Comparison of ENCODE assay signal across 8 cellular contexts in genomic region chr11:118435893-118436624, GRCh38. TPM values are rescaled to one million over a fixed set of nuclear protein-coding genes. Genes with fewer than 3 reads are reported as not detected.
DNase-seq lines count a peak whose midpoint lies in the region; TF ChIP-seq lines count a peak whose summit lies in the region.

KMT2A (plus strand) TSS chr11:118436492; CDS start chr11:118436513, 21 bp downstream.

- H3K27me3 Mint-ChIP-seq in CD4-positive, alpha-beta memory T cell = peaks cover 1 to 7% of the 10 kb centered on the region in 2 donors

- H3K9me3 ChIP-seq in CD4-positive, alpha-beta memory T cell (ENCODE audit: control insufficient read depth in 1 of 2, low read length in 2 of 2) = no peaks in the 10 kb centered on the region

- no peaks in the 10 kb centered on the region for H3K27me3 ChIP-seq in CD4-positive, alpha-beta memory T cell (ENCODE audit: insufficient read depth, low read length)

- POLR2A ChIA-PET in CD4-positive, alpha-beta memory T cell (lab: Charles Lee; ENCODE audit: partially characterized antibody) = interaction anchor here (0.5 to 6.8 kb wide), 52 partner anchors 9 to 1258 kb away, joined by 3 to 163 read pairs (median 5); partner anchors contain the start of genes ARCN1, ATP5MG, CD3D and CEP164

- intact Hi-C loops in CD4-positive, alpha-beta memory T cell (cut with micrococcal nuclease) = loop anchor here (1.0 to 5.0 kb wide), 5 partner anchors 35 to 581 kb away; partner anchors contain the start of genes ARCN1, ATP5MG, RPS25 and TRAPPC4

- DNase-seq in CD4-positive, alpha-beta memory T cell = peak; percentile 89 to 99 (median 95)
- DNase-seq in GM20000 (ENCODE audit: low spot score) (peak; percentile 96), HT-29 (ENCODE audit: low spot score) (peak; percentile 97), medulla oblongata (ENCODE audit: extremely low spot score) (peak; percentile 96)
- DNase-seq in NK-92 treated with Interleukin-12 subunit alpha and Interleukin-12 subunit beta, amount 100 ng/mL, for 24 hours (lab: John Stamatoyannopoulos, UW) = peak; percentile 86
- DNase-seq in activated CD8-positive, alpha-beta memory T cell treated with anti-CD3 and anti-CD28 coated beads for 24 hours = peak; percentile 99
- DNase-seq in effector CD8-positive, alpha-beta T cell (lab: John Stamatoyannopoulos, UW) = peak; percentile 88
- DNase-seq in stimulated activated CD4-positive, alpha-beta T cell treated with anti-CD3 and anti-CD28 coated beads, TNF-alpha, amount 100 ng/mL, for 48 hours (ENCODE audit: low read depth in 3 of 3) = peak; percentile 87 to 96 (median 89)

- H3K36me3 Mint-ChIP-seq in CD4-positive, alpha-beta memory T cell = peaks cover 0 to 49% of the 10 kb centered on the region in 2 donors

- peak within 1 kb of the TSS; percentile 94 to 99 (median 97) for H3K27ac Mint-ChIP-seq in CD4-positive, alpha-beta memory T cell

- H3K27ac ChIP-seq in CD4-positive, alpha-beta memory T cell (ENCODE audit: low read depth, low read length) = peak within 1 kb of the TSS; percentile 92

- peaks cover 26 to 65% (median 32%) of the 10 kb centered on the region in 4 donors for H3K4me1 Mint-ChIP-seq in CD4-positive, alpha-beta memory T cell

- peak within 1 kb of the TSS; percentile 88 to 99 (median 94) for H3K4me3 Mint-ChIP-seq in CD4-positive, alpha-beta memory T cell

- peaks cover 0 to 3% (median 0%) of the 10 kb centered on the region in 8 donors for H3K9me3 Mint-ChIP-seq in CD4-positive, alpha-beta memory T cell

- peak within 1 kb of the TSS; percentile 90 to 92 for H3K4me3 ChIP-seq in CD4-positive, alpha-beta memory T cell (ENCODE audit: low read length in 2 of 2)

- no peaks in the 10 kb centered on the region for H3K36me3 ChIP-seq in CD4-positive, alpha-beta memory T cell (ENCODE audit: insufficient read depth, low read length)

- CTCF ChIA-PET in CD4-positive, alpha-beta memory T cell (lab: Charles Lee; ENCODE audit: partially characterized antibody) = interaction anchor here (0.6 to 1.8 kb wide), 8 partner anchors 9 to 238 kb away, joined by 3 to 5 read pairs (median 3); no protein-coding TSS in a partner anchor

- peaks cover 31% of the 10 kb centered on the region for H3K4me1 ChIP-seq in CD4-positive, alpha-beta memory T cell (ENCODE audit: insufficient read depth, low read length)

- TF ChIP-seq CTCF in GM20000 (IDR thresholded peaks at IDR 0.05; ENCODE audit: extremely low read depth, missing control alignments) = peak; percentile 85

RNA-seq across cellular contexts. Expression of gene KMT2A, which starts in this region (rescaled TPM):
- 100 to 1,000 TPM; 185 to 202 TPM for total RNA-seq in CD4-positive, alpha-beta memory T cell
- polyA plus RNA-seq in CD4-positive, alpha-beta memory T cell = 10 to 100 TPM in 1 of 2 donors, 1 to 10 TPM in 1; 4.6 to 51.9 TPM
- total RNA-seq in HT-29 (2014; rRNA removed; shearing (Covaris generic)) = 49.7 and 54.8 TPM in 2 replicates

Comparison
In these comparisons a context has a peak if more than half of its experiments do, and no peak if none do; other contexts are left out.
1. Peak in every context shown above with its lines: DNase-seq, H3K4me3 ChIP-seq and H3K27ac ChIP-seq.